In genomic region chr2:20643826-20644225, GRCh38 we compare ENCODE assay signal across 25 cellular contexts. TPM values are rescaled to one million over a fixed set of nuclear protein-coding genes. Genes with fewer than 3 reads are reported as not detected.
DNase-seq lines count a peak whose midpoint lies in the region; ATAC-seq, FAIRE-seq and TF ChIP-seq lines count a peak whose summit lies in the region.
"Had no signal": no experiment of that assay in that cellular context is flagged by ENCODE, and none has a peak within 500 bp of the region (broad histone marks: within the 10 kb centered on the region; RNA-seq: fewer than 3 reads in every experiment).

No MANE protein-coding gene starts in this region.

- H3K79me2 ChIP-seq in K562 (ENCODE audit: control insufficient read depth, insufficient read depth, low read length) = no peaks in the 10 kb centered on the region

- H2AFZ ChIP-seq in K562 (ENCODE audit: low read depth, low read length) = no peak overlapping the region

- BruUV-seq in K562 (replicated peaks; lab: Mats Ljungman, UMichigan) = no TSS peak

- H3K9me1 ChIP-seq in K562 (ENCODE audit: control insufficient read depth, insufficient read depth, low read length) = no peaks in the 10 kb centered on the region

- H3K4me3 ChIP-seq in K562 = no peak overlapping the region
- no peak overlapping the region for H3K4me3 ChIP-seq in gastroesophageal sphincter
- no peak overlapping the region for H3K4me3 ChIP-seq in tibial artery

- H3K36me3 ChIP-seq in K562 (ENCODE audit: control insufficient read depth, insufficient read depth, low read length) (no peaks in the 10 kb centered on the region), gastroesophageal sphincter (peaks cover 0 to 69% of the 10 kb centered on the region in 2 donors), tibial artery (peaks cover 21 to 69% (median 38%) of the 10 kb centered on the region in 3 donors)

- peaks cover 7 to 14% of the 10 kb centered on the region in 2 experiments; a peak in 4 of 5 replicates for H3K4me1 ChIP-seq in K562 (replicated peaks in 1 of 2; ENCODE audit: control insufficient read depth in 2 of 2, insufficient read depth in 2 of 2, low read length in 2 of 2)
- peaks cover 0 to 74% (median 29%) of the 10 kb centered on the region in 3 donors for H3K4me1 ChIP-seq in gastroesophageal sphincter
- H3K4me1 ChIP-seq in tibial artery = peaks cover 3 to 63% (median 40%) of the 10 kb centered on the region in 4 donors
- H3K4me1 ChIP-seq: Caco-2 had no signal

- no peak for ATAC-seq in Right ventricle myocardium superior (ENCODE audit: poor library complexity)
- peak; percentile 12; the same call in 2 of the 3 replicates for ATAC-seq in K562
- ATAC-seq in gastroesophageal sphincter = no peak
- no peak for ATAC-seq in GM18909 (IDR thresholded peaks at IDR 0.05; ENCODE audit: poor library complexity, unreplicated experiment)
- ATAC-seq in left ventricle myocardium superior = no peak
- ATAC-seq: HCT116 had no signal

- no peak for TF ChIP-seq RAD21 in K562 (CRISPR knock-in tag; conservative IDR thresholded peaks at IDR 0.05 in 1 of 2, IDR thresholded peaks at IDR 0.05 in 1 of 2)

- no peak for TF ChIP-seq EP300 in K562 (IDR thresholded peaks at IDR 0.05; ENCODE audit: low read length)
- no peak for TF ChIP-seq EP300 in gastroesophageal sphincter (IDR thresholded peaks at IDR 0.05)

- TF ChIP-seq CTCF in K562 (IDR thresholded peaks at IDR 0.05 in 2 of 3, conservative IDR thresholded peaks at IDR 0.05 in 1 of 3; ENCODE audit: insufficient read depth in 2 of 3, low read depth in 1 of 3, low read length in 3 of 3) (no peak), gastroesophageal sphincter (IDR thresholded peaks at IDR 0.05) (no peak), tibial artery (IDR thresholded peaks at IDR 0.05) (no peak)

- TF ChIP-seq POLR2A in K562 (conservative IDR thresholded peaks at IDR 0.05) = no peak
- TF ChIP-seq POLR2A in gastroesophageal sphincter (IDR thresholded peaks at IDR 0.05) = no peak

- in situ Hi-C loops in K562 (cut with MboI) = no loop called here

- no peak overlapping the region for H3K4me2 ChIP-seq in K562 (ENCODE audit: insufficient read depth, low read length)
- H3K4me2 ChIP-seq: KMS-11 had no signal

- no peak overlapping the region for H3K9ac ChIP-seq in K562 (ENCODE audit: insufficient read depth in 1 of 2, low read depth in 2 of 2, low read length in 2 of 2)
- H3K9ac ChIP-seq: KMS-11 had no signal

- H4K20me1 ChIP-seq in K562 (replicated peaks; ENCODE audit: control insufficient read depth, insufficient read depth, low read length) = no peaks in the 10 kb centered on the region; the same call in 1 of the 2 replicates

- POLR2A ChIA-PET in K562 (lab: Yijun Ruan, JAX) = interaction anchor here (0.6 to 1.5 kb wide), 7 partner anchors 23 to 262 kb away, joined by 3 to 7 read pairs (median 3); partner anchors contain the start of gene RHOB

- DNase-seq in Right ventricle myocardium superior (peak; percentile 7), cardiac septum (ENCODE audit: low spot score) (no peak), K562 (ENCODE audit: extremely low read depth in 1 of 4, low spot score in 3 of 4) (peak in 2 of 4 experiments; percentile 37 to 51), tibial artery (no peak), SIG-M5 (lab: John Stamatoyannopoulos, UW) (no peak), left ventricle myocardium superior (no peak)
- DNase-seq: Caco-2; CD4-positive, alpha-beta memory T cell; DMS 273 treated with DMSO at 0.1 percent for 48 hours; GDM1; NCI-H1092 treated with DMSO at 0.1 percent for 48 hours; NCI-H1436 treated with DMSO at 0.1 percent for 48 hours; NCI-H1930; NCI-H2227 treated with DMSO at 0.1 percent for 48 hours; NCI-H524; NCI-H774; OCI-M1 had no signal

- 7% methylated on average over 3 of the region's 3 CpGs for WGBS in K562 (ENCODE audit: insufficient coverage, low coverage, missing lambda C conversion rate)
- 58 to 61% methylated on average over 3 of the region's 3 CpGs for WGBS in gastroesophageal sphincter (ENCODE audit: low coverage in 1 of 2), 2 donors

- FAIRE-seq in K562 (lab: Jason Lieb, UNC) = no peak
- FAIRE-seq: GM18507, H1, RCC 7860 had no signal

- CTCF ChIA-PET in K562 (lab: Yijun Ruan, JAX; ENCODE audit: low intra/inter-chr PET ratio) = interaction anchor here (0.9 kb wide), 1 partner anchor 205 kb away, joined by 4 read pairs; no protein-coding TSS in a partner anchor

- H3K27ac ChIP-seq in K562 (ENCODE audit: extremely low read depth, low read depth, low read length) (no peak overlapping the region), gastroesophageal sphincter (peak overlapping the region in 3 of 4 donors; percentile 12 to 99 (median 99)), tibial artery (peak overlapping the region; percentile 95 to 98)
- H3K27ac ChIP-seq: KMS-11 had no signal

- H3K9me3 ChIP-seq in K562 (replicated peaks; ENCODE audit: control insufficient read depth, insufficient read depth, low read depth, low read length) (no peaks in the 10 kb centered on the region), gastroesophageal sphincter (no peaks in the 10 kb centered on the region), tibial artery (no peaks in the 10 kb centered on the region)
- H3K9me3 ChIP-seq: Caco-2 had no signal

- intact Hi-C loops in Right ventricle myocardium superior (cut with DNase I) (no loop called here), cardiac septum (cut with DNase I) (loop anchor here (2.0 kb wide), 1 partner anchor 265 kb away; no protein-coding TSS in a partner anchor), K562 (cut with micrococcal nuclease) (loop anchor here (2.0 kb wide), 1 partner anchor 247 kb away; no protein-coding TSS in a partner anchor), tibial artery (cut with DNase I; ENCODE audit: low total_unique reads) (no loop called here), left ventricle myocardium superior (cut with micrococcal nuclease) (no loop called here)

- H3K27me3 ChIP-seq in K562 (ENCODE audit: control insufficient read depth in 2 of 2, insufficient read depth in 2 of 2, low read length in 2 of 2) (0 out of 5 replicates have a peak, but pooled peaks cover 0 to 6% of the 10 kb centered on the region in 2 experiments), gastroesophageal sphincter (no peaks in the 10 kb centered on the region), tibial artery (no peaks in the 10 kb centered on the region)

TF ChIP-seq in K562, 482 proteins besides CTCF, POLR2A, EP300 and RAD21 (continues in another document):
- TF ChIP-seq MAFG (tag; conservative IDR thresholded peaks at IDR 0.05) = 0 out of 2 replicates have a peak, but pooled peaks have one; percentile 37
- peak; percentile 75 for TF ChIP-seq MEIS2 (IDR thresholded peaks at IDR 0.05; ENCODE audit: partially characterized antibody)
- TF ChIP-seq CBFA2T3 (IDR thresholded peaks at IDR 0.05) = peak; percentile 30; the same call in 1 of the 2 replicates
- peak; percentile 46 for TF ChIP-seq C11orf30 (IDR thresholded peaks at IDR 0.05; ENCODE audit: low read depth)

RNA-seq across cellular contexts. Expression of gene HS1BP3, which starts 7.1 kb away (rescaled TPM):
- total RNA-seq in Right ventricle myocardium superior = 19.7 TPM
- 15.6 TPM for total RNA-seq in cardiac septum
- 4.8 and 13.7 TPM in 2 replicates for total RNA-seq in K562 (2011; cell fraction: chromatin; rRNA removed; ENCODE audit: low replicate concordance)
- 6.7 and 9.2 TPM in 2 replicates for total RNA-seq in K562 (2011; cell fraction: nucleolus; rRNA removed)
- 8.7 and 9.6 TPM in 2 replicates for total RNA-seq in K562 (2011; cell fraction: nucleoplasm; rRNA removed)
- 6.5 and 6.7 TPM in 2 replicates for total RNA-seq in K562 (2014; rRNA removed)
- 2.0 and 3.5 TPM in 2 replicates for total RNA-seq in K562 (2014; rRNA removed; fragmentation: Illumina TruSeq; extraction: Trizol)
- total RNA-seq in K562 (2015; rRNA removed; fragmentation: Illumina TruSeq; extraction: Trizol) = 7.6 and 8.3 TPM in 2 replicates
- 7.4 and 7.5 TPM in 2 replicates for total RNA-seq in K562 (2021)
- polyA plus RNA-seq in K562 (2011; rRNA removed) = 3.0 and 6.5 TPM in 2 replicates
- polyA plus RNA-seq in K562 (2011; cell fraction: cytosol; rRNA removed) = 3.3 and 4.1 TPM in 2 replicates
- 8.2 and 10.8 TPM in 2 replicates for polyA plus RNA-seq in K562 (2011; cell fraction: nucleus; rRNA removed)
- polyA plus RNA-seq in K562 (2012) = 7.9 and 28.0 TPM in 2 replicates
- 5.9 and 6.9 TPM in 2 replicates for polyA plus RNA-seq in K562 (2014; fragmentation: Illumina TruSeq; extraction: Trizol)
- under 1 TPM; 0.41 to 0.63 TPM for polyA plus RNA-seq in K562 (2014; fragmentation: Nextera tagmentation; extraction: Ambion mirVana)
- polyA plus RNA-seq in K562 (2014; rRNA removed) = 5.9 and 6.2 TPM in 2 replicates
- 2.3 and 5.2 TPM in 2 replicates for polyA minus RNA-seq in K562 (2011; rRNA and poly(A)+ RNA removed)
- polyA minus RNA-seq in K562 (2011; cell fraction: cytosol; rRNA and poly(A)+ RNA removed) = 2.2 and 6.9 TPM in 2 replicates
- 9.1 and 9.4 TPM in 2 replicates for polyA minus RNA-seq in K562 (2011; cell fraction: nucleus; rRNA and poly(A)+ RNA removed)
- 10 to 100 TPM; 42.8 to 89.1 (median 61.4) TPM for total RNA-seq in gastroesophageal sphincter
- 20.2 TPM for total RNA-seq in left ventricle myocardium superior

RNA-seq across cellular contexts. Expression of gene GDF7, which starts 23.1 kb away (rescaled TPM):
- total RNA-seq in Right ventricle myocardium superior = 0.38 TPM
- 0.94 TPM for total RNA-seq in cardiac septum
- not detected in 2 replicates for total RNA-seq in K562 (2011; cell fraction: chromatin; rRNA removed; ENCODE audit: low replicate concordance)
- not detected in 2 replicates for total RNA-seq in K562 (2011; cell fraction: nucleolus; rRNA removed)
- not detected in 2 replicates for total RNA-seq in K562 (2011; cell fraction: nucleoplasm; rRNA removed)
- total RNA-seq in K562 (2014; rRNA removed) = not detected in 2 replicates
- not detected in 2 replicates for total RNA-seq in K562 (2014; rRNA removed; fragmentation: Illumina TruSeq; extraction: Trizol)
- not detected in 2 replicates for total RNA-seq in K562 (2015; rRNA removed; fragmentation: Illumina TruSeq; extraction: Trizol)
- total RNA-seq in K562 (2021) = not detected in 2 replicates
- polyA plus RNA-seq in K562 (2011; rRNA removed) = 0.01 TPM in 1 of 2 replicates, not detected in the other
- 0.01 TPM in 1 of 2 replicates, not detected in the other for polyA plus RNA-seq in K562 (2011; cell fraction: cytosol; rRNA removed)
- 0.06 TPM in 1 of 2 replicates, not detected in the other for polyA plus RNA-seq in K562 (2011; cell fraction: nucleus; rRNA removed)
- polyA plus RNA-seq in K562 (2012) = 0.04 and 0.11 TPM in 2 replicates
- not detected in 2 replicates for polyA plus RNA-seq in K562 (2014; fragmentation: Illumina TruSeq; extraction: Trizol)
- under 1 TPM; 0.01 TPM for polyA plus RNA-seq in K562 (2014; fragmentation: Nextera tagmentation; extraction: Ambion mirVana)
- polyA plus RNA-seq in K562 (2014; rRNA removed) = 0.01 TPM in 1 of 2 replicates, not detected in the other
- polyA minus RNA-seq in K562 (2011; rRNA and poly(A)+ RNA removed) = under 0.01 and 0.03 TPM in 2 replicates
- 0.09 TPM in 1 of 2 replicates, not detected in the other for polyA minus RNA-seq in K562 (2011; cell fraction: cytosol; rRNA and poly(A)+ RNA removed)
- polyA minus RNA-seq in K562 (2011; cell fraction: nucleus; rRNA and poly(A)+ RNA removed) = under 0.01 TPM in 1 of 2 replicates, not detected in the other
- total RNA-seq in gastroesophageal sphincter = 10 to 100 TPM in 3 of 4 donors, 1 to 10 TPM in 1; 1.2 to 19.9 (median 15.3) TPM
- 0.32 TPM for total RNA-seq in left ventricle myocardium superior
- total RNA-seq: A673 had no signal

Comparison
In these comparisons a context has a peak if more than half of its experiments do, and no peak if none do; other contexts are left out.
1. intact Hi-C loops: an anchor here in cardiac septum (2.0 kb wide) and K562 (2.0 kb wide); none called in Right ventricle myocardium superior, tibial artery and left ventricle myocardium superior.